In the genomic region with DNA sequence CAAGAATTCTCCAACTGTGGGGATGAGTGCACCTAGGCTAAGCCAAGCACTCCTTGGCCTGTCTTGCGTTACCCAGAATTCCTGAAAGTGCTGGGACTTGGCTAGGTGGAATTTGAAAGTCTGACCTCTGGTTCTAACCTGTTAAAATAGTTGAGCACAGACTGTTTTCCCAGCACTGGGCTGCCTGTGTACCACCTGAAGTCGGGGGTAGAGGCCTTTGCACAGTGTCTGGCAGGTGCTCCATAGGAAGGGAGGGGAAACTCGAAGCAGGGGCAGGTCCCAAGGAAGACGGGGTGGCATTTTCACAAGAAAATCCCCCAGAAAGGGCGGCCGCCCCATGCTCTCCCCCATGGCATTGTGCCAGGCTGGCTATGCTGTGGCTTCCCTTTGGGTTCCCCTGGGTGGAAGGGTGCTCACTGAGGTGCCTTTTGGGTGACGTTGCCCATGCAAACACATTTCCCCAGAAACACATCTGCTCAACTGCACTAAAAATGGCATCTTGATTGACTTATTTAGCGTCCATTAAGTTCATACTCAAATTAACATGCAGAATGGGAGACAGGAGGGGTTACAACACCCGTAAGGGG, we compare ENCODE assay signal across 27 cellular contexts.
"Had no signal": no experiment of that assay in that cellular context is flagged by ENCODE, and none has a peak within 500 bp of the region (broad histone marks: within the 10 kb centered on the region; RNA-seq: fewer than 3 reads in every experiment).

No MANE protein-coding gene starts in this region.

- H3K79me2 ChIP-seq: hepatocyte, parathyroid adenoma had no signal

- H3K9me3 Mint-ChIP-seq: mesothelial cell of epicardium; natural killer cell; neural progenitor cell; stimulated activated naive CD8-positive, alpha-beta T cell treated with anti-CD3 and anti-CD28 coated beads, Interleukin-15, Interleukin-2, amounts not matched to agents 100 ng/mL and 50 ng/mL, for 24 hours had no signal

- H3K36me3 Mint-ChIP-seq: activated naive CD8-positive, alpha-beta T cell; mesothelial cell of epicardium; natural killer cell; neural progenitor cell had no signal

- H3K9me3 ChIP-seq: body of pancreas, esophagus squamous epithelium, right atrium auricular region, thoracic aorta had no signal

- H3K4me1 Mint-ChIP-seq: natural killer cell had no signal

- H3K4me3 ChIP-seq: body of pancreas, esophagus squamous epithelium, hepatocyte, neural progenitor cell, right atrium auricular region, thoracic aorta had no signal

- H3K4me2 ChIP-seq: hepatocyte, neural progenitor cell had no signal

- H3K27me3 ChIP-seq: body of pancreas, esophagus squamous epithelium, neural progenitor cell, right atrium auricular region had no signal

- H3K4me1 ChIP-seq: neural progenitor cell, parathyroid adenoma had no signal

- H3K9ac ChIP-seq: neural progenitor cell, parathyroid adenoma had no signal

- ATAC-seq: activated CD4-positive, CD25-positive, alpha-beta regulatory T cell treated with anti-CD3 and anti-CD28 coated beads, Interleukin-2, amount 50 U/mL, for 24 hours; body of pancreas; natural killer cell had no signal

- H3K36me3 ChIP-seq: esophagus squamous epithelium, neural progenitor cell, right atrium auricular region, thoracic aorta had no signal

- H3K27me3 Mint-ChIP-seq: activated naive CD8-positive, alpha-beta T cell; stimulated activated naive CD8-positive, alpha-beta T cell treated with anti-CD3 and anti-CD28 coated beads, Interleukin-15, Interleukin-2, amounts not matched to agents 100 ng/mL and 50 ng/mL, for 24 hours had no signal

- H3K27ac Mint-ChIP-seq: activated naive CD8-positive, alpha-beta T cell; mesothelial cell of epicardium; natural killer cell; neural progenitor cell; stimulated activated naive CD8-positive, alpha-beta T cell treated with anti-CD3 and anti-CD28 coated beads, Interleukin-15, Interleukin-2, amounts not matched to agents 100 ng/mL and 50 ng/mL, for 24 hours had no signal

- H3K4me3 Mint-ChIP-seq: activated naive CD8-positive, alpha-beta T cell; mesothelial cell of epicardium; natural killer cell; neural progenitor cell; stimulated activated naive CD8-positive, alpha-beta T cell treated with anti-CD3 and anti-CD28 coated beads, Interleukin-15, Interleukin-2, amounts not matched to agents 100 ng/mL and 50 ng/mL, for 24 hours had no signal

- DNase-seq: activated CD4-positive, alpha-beta T cell treated with anti-CD3 and anti-CD28 coated beads for 48 hours; activated CD4-positive, alpha-beta T cell treated with anti-CD3 and anti-CD28 coated beads, Interleukin-2, amount 50 U/mL, for 48 hours; activated CD8-positive, alpha-beta memory T cell treated with anti-CD3 and anti-CD28 coated beads for 24 hours; activated effector memory CD4-positive, alpha-beta T cell treated with Interleukin-2 at 50 U/mL for 16 hours; activated naive CD4-positive, alpha-beta T cell treated with Interleukin-2 at 50 U/mL for 16 hours; body of pancreas; effector CD4-positive, alpha-beta T cell; esophagus squamous epithelium; glutamatergic neuron; left cardiac atrium; natural killer cell; occipital lobe; T-helper 1 cell; trophoblast cell had no signal

- H3K27ac ChIP-seq: body of pancreas, hepatocyte, neural progenitor cell, parathyroid adenoma, right atrium auricular region, thoracic aorta, VCaP had no signal

- H2AFZ ChIP-seq: hepatocyte, parathyroid adenoma had no signal

- FAIRE-seq: colon, TTC549, urothelium cell line had no signal
